ENCODE assay signal across 8 cellular contexts in the genomic region with DNA sequence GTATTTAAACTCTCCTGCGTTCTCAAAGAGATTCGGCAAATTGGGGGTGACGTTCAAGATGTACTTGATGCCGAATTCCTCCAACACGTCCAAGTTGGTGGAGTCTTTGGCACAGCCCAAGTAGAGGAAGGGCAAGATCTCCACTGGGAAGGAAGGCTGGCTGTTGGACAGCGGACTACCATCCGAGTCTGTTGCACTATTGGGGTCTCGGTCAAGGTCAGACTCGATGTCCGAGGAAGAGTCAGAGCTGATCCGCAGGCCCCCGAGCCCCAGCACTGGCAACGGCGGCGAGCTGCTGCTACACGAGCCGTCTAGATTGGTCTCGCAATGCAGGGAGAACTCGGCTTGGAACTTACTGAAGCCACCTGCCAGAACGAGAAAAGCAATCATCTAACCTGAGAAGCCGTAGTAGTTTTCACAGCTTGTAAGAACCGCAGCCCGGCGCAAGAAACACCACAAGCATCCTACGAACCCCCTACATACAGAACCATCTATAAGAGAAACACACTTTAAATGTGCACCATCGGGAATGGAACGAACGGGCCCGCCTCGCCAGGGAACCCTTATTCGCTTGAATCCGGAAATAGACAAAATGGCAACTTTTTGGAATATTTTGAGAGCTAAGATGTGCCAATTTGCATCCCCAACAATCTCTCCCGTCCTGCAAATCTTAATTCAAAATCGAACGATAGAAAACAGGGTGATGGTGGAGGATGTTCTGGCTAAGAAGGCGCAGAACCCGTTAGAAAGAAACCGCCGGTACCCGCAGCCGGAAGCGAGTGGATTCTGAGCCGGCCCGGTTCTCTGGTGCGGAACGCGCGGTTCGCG. TPM values are rescaled to one million over a fixed set of nuclear protein-coding genes. Genes with fewer than 3 reads are reported as not detected.
DNase-seq lines count a peak whose midpoint lies in the region; ATAC-seq and TF ChIP-seq lines count a peak whose summit lies in the region.

No MANE protein-coding gene starts in this region.

- no peaks in the 10 kb centered on the region for H3K9me2 ChIP-seq in SU-DHL-6 (replicated peaks; ENCODE audit: insufficient read depth, low read length)

- DNase-seq in DMS53 (lab: John Stamatoyannopoulos, UW), result peak; percentile 55
- no peak for DNase-seq in DMS53 treated with DMSO at 0.1 percent for 48 hours (lab: John Stamatoyannopoulos, UW; ENCODE audit: unreplicated experiment)
- DNase-seq in mesothelial cell of epicardium (ENCODE audit: low spot score in 2 of 2, unreplicated experiment in 2 of 2), result no peak
- no peak for DNase-seq in DMS153 treated with DMSO at 0.1 percent for 48 hours (lab: John Stamatoyannopoulos, UW; ENCODE audit: unreplicated experiment)

- WGBS in urinary bladder, result 8% methylated on average over 50 of the region's 50 CpGs

- H3K9ac ChIP-seq in SU-DHL-6 (ENCODE audit: low read length), result no peak overlapping the region
- H3K9ac ChIP-seq in duodenal mucosa (ENCODE audit: low read depth in 1 of 2, low read length in 2 of 2), result peak overlapping the region; percentile 80 to 85

- no peak for ATAC-seq in HG02938 (IDR thresholded peaks at IDR 0.05; ENCODE audit: unreplicated experiment)

- peaks cover 43 to 45% of the 10 kb centered on the region in 2 donors for H3K4me1 ChIP-seq in duodenal mucosa (ENCODE audit: control insufficient read depth in 1 of 2, insufficient read depth in 2 of 2, low read length in 2 of 2)
- no peaks in the 10 kb centered on the region for H3K4me1 ChIP-seq in urinary bladder (ENCODE audit: insufficient read depth)

- no peaks in the 10 kb centered on the region for H3K9me3 Mint-ChIP-seq in mesothelial cell of epicardium

- H3K27ac ChIP-seq in SU-DHL-6 (ENCODE audit: low read depth, low read length), result no peak overlapping the region
- H3K27ac ChIP-seq in duodenal mucosa (ENCODE audit: low read depth, low read length), result peak overlapping the region; percentile 98
- peak overlapping the region; percentile 64 for H3K27ac ChIP-seq in urinary bladder (ENCODE audit: low read depth)

- H3K4me1 Mint-ChIP-seq in mesothelial cell of epicardium, result peaks cover 69% of the 10 kb centered on the region

- peak overlapping the region; percentile 84 for H3K4me3 Mint-ChIP-seq in mesothelial cell of epicardium

- TF ChIP-seq CTCF in SU-DHL-6 (IDR thresholded peaks at IDR 0.05; ENCODE audit: insufficient read depth, low read length, poor library complexity, severe bottlenecking), result no peak
- no peak for TF ChIP-seq CTCF in mesothelial cell of epicardium (IDR thresholded peaks at IDR 0.05; ENCODE audit: unreplicated experiment)

- peak overlapping the region; percentile 68 for H3K27ac Mint-ChIP-seq in mesothelial cell of epicardium

- no peaks in the 10 kb centered on the region for H3K36me3 Mint-ChIP-seq in mesothelial cell of epicardium

- no peaks in the 10 kb centered on the region for H3K36me3 ChIP-seq in SU-DHL-6 (ENCODE audit: low read length)
- peaks cover 10 to 12% of the 10 kb centered on the region in 2 donors for H3K36me3 ChIP-seq in duodenal mucosa (ENCODE audit: control insufficient read depth in 1 of 2, insufficient read depth in 2 of 2, low read length in 2 of 2)
- H3K36me3 ChIP-seq in urinary bladder (ENCODE audit: insufficient read depth), result no peaks in the 10 kb centered on the region

- H3K4me3 ChIP-seq in SU-DHL-6 (ENCODE audit: insufficient read depth, low read length, poor library complexity, severe bottlenecking) (peak overlapping the region; percentile 36), duodenal mucosa (ENCODE audit: low read depth in 1 of 2, low read length in 2 of 2) (peak overlapping the region; percentile 94 to 96), urinary bladder (ENCODE audit: low read depth, low read length) (peak overlapping the region; percentile 67)

- no peaks in the 10 kb centered on the region for H3F3A ChIP-seq in SU-DHL-6 (ENCODE audit: insufficient read depth)

- H3K9me3 ChIP-seq in SU-DHL-6 (ENCODE audit: insufficient read depth, low read length) (no peaks in the 10 kb centered on the region), duodenal mucosa (ENCODE audit: control insufficient read depth in 1 of 2, low read length in 2 of 2) (no peaks in the 10 kb centered on the region)

- no peaks in the 10 kb centered on the region for H3K79me2 ChIP-seq in SU-DHL-6 (ENCODE audit: insufficient read depth, low read length)

- H4K20me1 ChIP-seq in SU-DHL-6 (ENCODE audit: low read depth, low read length), result no peaks in the 10 kb centered on the region

- no peak overlapping the region for H2AFZ ChIP-seq in SU-DHL-6 (ENCODE audit: low read depth, low read length, severe bottlenecking)

- peaks cover 38% of the 10 kb centered on the region for H3K27me3 Mint-ChIP-seq in mesothelial cell of epicardium (ENCODE audit: low read depth)

- H3K27me3 ChIP-seq in SU-DHL-6 (ENCODE audit: low read length), result no peaks in the 10 kb centered on the region
- no peaks in the 10 kb centered on the region for H3K27me3 ChIP-seq in duodenal mucosa (ENCODE audit: control insufficient read depth in 1 of 2, insufficient read depth in 2 of 2, low read length in 2 of 2)

- peak overlapping the region; percentile 67 for H3K4me2 ChIP-seq in SU-DHL-6 (ENCODE audit: low read depth, low read length, poor library complexity, severe bottlenecking)

RNA-seq across cellular contexts. Expression of gene DUSP6, which starts 1.4 kb away (rescaled TPM):
- total RNA-seq in mesothelial cell of epicardium (22.2 to 24.8 TPM (median 22.9 TPM) in 3 replicates), urinary bladder (77.1 TPM)
- polyA plus RNA-seq in urinary bladder, result 66.1 TPM

Comparison
In these comparisons a context has a peak if more than half of its experiments do, and no peak if none do; other contexts are left out.
1. H3K4me3 ChIP-seq: peak in every context shown above with its lines; median percentile 95 in duodenal mucosa; 67 in urinary bladder; 36 in SU-DHL-6.